In genomic region chr19:27689734-27690241, GRCh38 we compare ENCODE assay signal across 23 cellular contexts.
"Had no signal": no experiment of that assay in that cellular context is flagged by ENCODE, and none has a peak within 500 bp of the region (broad histone marks: within the 10 kb centered on the region; RNA-seq: fewer than 3 reads in every experiment).

No MANE protein-coding gene starts in this region.

- H3K36me3 Mint-ChIP-seq: IgD-negative memory B cell had no signal

- H3K4me1 Mint-ChIP-seq: IgD-negative memory B cell had no signal

- H3K36me3 ChIP-seq: SJSA1 had no signal

- H3K27me3 ChIP-seq: SJSA1 had no signal

- H3K4me3 Mint-ChIP-seq: IgD-negative memory B cell had no signal

- ATAC-seq: K562 had no signal

- H3K27ac ChIP-seq: HL-60, KMS-11, SJSA1, SK-N-MC had no signal

- DNase-seq: Kasumi-1, MM.1S, NCI-H1092 treated with DMSO at 0.1 percent for 48 hours, NCI-H1436, NCI-H187, NCI-H2029, NCI-H2081 treated with DMSO at 0.1 percent for 48 hours, NCI-H2171, NCI-H226, NCI-H446, NCI-H510A, NCI-H524 treated with DMSO at 0.1 percent for 48 hours, NCI-H69, NCI-H774, Right ventricle myocardium superior, RPMI8226, SIG-M5 had no signal

- H3K4me1 ChIP-seq: SJSA1 had no signal

- H3K4me3 ChIP-seq: K562, SJSA1, SK-N-MC had no signal

- H3K27me3 Mint-ChIP-seq: IgD-negative memory B cell had no signal
